In the genomic region with DNA sequence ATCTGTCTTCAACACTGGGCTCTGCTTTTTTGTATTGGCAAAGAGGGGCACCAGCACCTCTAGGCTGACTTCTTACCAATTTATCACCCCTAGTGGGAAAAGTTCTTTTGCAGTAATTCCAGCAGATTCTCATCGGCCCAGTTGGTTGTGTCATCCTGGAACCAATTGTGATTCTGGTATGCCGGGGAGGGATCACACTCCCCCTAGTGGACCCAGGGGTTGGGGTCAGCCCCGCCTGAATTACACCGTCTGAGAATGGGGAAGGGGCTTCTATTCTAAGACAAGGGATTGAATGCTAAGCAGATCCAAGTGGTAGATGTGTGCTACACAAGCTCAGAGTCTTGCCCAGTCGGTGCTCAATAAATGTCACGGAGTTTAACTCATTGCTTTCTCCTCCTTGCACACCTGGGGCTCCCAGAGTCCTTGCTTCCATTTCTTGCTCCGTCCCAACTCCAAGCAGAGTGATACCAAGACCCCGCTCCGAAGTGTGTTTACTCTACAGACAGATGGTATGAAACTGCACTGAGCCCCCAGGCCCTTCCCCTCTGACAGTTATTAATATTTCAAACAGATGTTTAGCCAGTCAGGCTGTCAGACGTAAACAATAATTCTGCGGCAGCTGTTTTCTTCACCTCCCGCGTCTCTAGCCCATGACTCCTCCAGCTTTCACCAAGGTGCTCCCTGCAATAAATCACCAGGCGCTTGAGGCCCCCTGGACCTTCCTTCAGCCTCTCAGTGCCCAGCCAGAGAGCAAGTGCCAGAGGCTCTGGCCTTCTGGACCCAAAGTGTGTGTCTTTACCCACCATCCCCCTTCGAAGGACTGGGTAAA, we compare ENCODE assay signal across 9 cellular contexts.
DNase-seq lines count a peak whose midpoint lies in the region; ATAC-seq and TF ChIP-seq lines count a peak whose summit lies in the region.
"Had no signal": no experiment of that assay in that cellular context is flagged by ENCODE, and none has a peak within 500 bp of the region (broad histone marks: within the 10 kb centered on the region; RNA-seq: fewer than 3 reads in every experiment).

No MANE protein-coding gene starts in this region.

- no peaks in the 10 kb centered on the region for H3K4me1 Mint-ChIP-seq in natural killer cell

- peak; percentile 21 for ATAC-seq in sciatic nerve
- no peak for ATAC-seq in natural killer cell

- no peak overlapping the region for H3K4me3 Mint-ChIP-seq in natural killer cell
- H3K4me3 Mint-ChIP-seq: activated CD4-positive, alpha-beta T cell treated with anti-CD3 and anti-CD28 coated beads, Interleukin-2, amount 10 ng/mL, durations not matched to agents 24 days and 14 days had no signal

- no peaks in the 10 kb centered on the region for H3K36me3 Mint-ChIP-seq in natural killer cell

- H3K27me3 Mint-ChIP-seq in natural killer cell (ENCODE audit: low read depth in 2 of 2) = no peaks in the 10 kb centered on the region
- H3K27me3 Mint-ChIP-seq: activated CD4-positive, alpha-beta T cell treated with anti-CD3 and anti-CD28 coated beads, Interleukin-2, amount 10 ng/mL, durations not matched to agents 24 days and 14 days had no signal

- intact Hi-C loops in sciatic nerve (cut with DNase I) = no loop called here
- intact Hi-C loops in natural killer cell (cut with micrococcal nuclease) = no loop called here

- TF ChIP-seq CTCF in GM10266 (IDR thresholded peaks at IDR 0.05; ENCODE audit: control insufficient read depth, insufficient read depth, low read depth, missing control alignments) = peak; percentile 35
- no peak for TF ChIP-seq CTCF in natural killer cell (IDR thresholded peaks at IDR 0.05)

- H3K27ac Mint-ChIP-seq in natural killer cell = no peak overlapping the region
- H3K27ac Mint-ChIP-seq: activated CD4-positive, alpha-beta T cell treated with anti-CD3 and anti-CD28 coated beads, Interleukin-2, amount 10 ng/mL, durations not matched to agents 24 days and 14 days had no signal

- no peak for TF ChIP-seq POLR2A in erythroblast (IDR thresholded peaks at IDR 0.05; ENCODE audit: low read length)

- H3K9me3 Mint-ChIP-seq in natural killer cell = no peaks in the 10 kb centered on the region
- H3K9me3 Mint-ChIP-seq: activated CD4-positive, alpha-beta T cell treated with anti-CD3 and anti-CD28 coated beads, Interleukin-2, amount 10 ng/mL, durations not matched to agents 24 days and 14 days had no signal

- DNase-seq in GM10266 (ENCODE audit: extremely low spot score) (no peak), NCI-H524 (lab: John Stamatoyannopoulos, UW) (peak; percentile 41 to 69), erythroblast (lab: John Stamatoyannopoulos, UW) (peak; percentile 15 to 26), sciatic nerve (ENCODE audit: low spot score) (no peak), T-helper 1 cell (no peak), natural killer cell (no peak)
- DNase-seq in activated effector memory CD4-positive, alpha-beta T cell treated with Interleukin-2 at 50 U/mL for 16 hours = no peak
- DNase-seq: activated CD4-positive, alpha-beta T cell treated with anti-CD3 and anti-CD28 coated beads, Interleukin-2, amount 10 ng/mL, durations not matched to agents 24 days and 14 days; NCI-H345 had no signal

Comparison
In these comparisons a context has a peak if more than half of its experiments do, and no peak if none do; other contexts are left out.
1. DNase-seq: peak in NCI-H524 (2 of 2) and erythroblast (2 of 2); none in GM10266 (single experiment), sciatic nerve (single experiment), activated effector memory CD4-positive, alpha-beta T cell treated with Interleukin-2 at 50 U/mL for 16 hours (single experiment), T-helper 1 cell (0 of 5) and natural killer cell (single experiment).